ENCODE assay signal across 8 cellular contexts in the genomic region with DNA sequence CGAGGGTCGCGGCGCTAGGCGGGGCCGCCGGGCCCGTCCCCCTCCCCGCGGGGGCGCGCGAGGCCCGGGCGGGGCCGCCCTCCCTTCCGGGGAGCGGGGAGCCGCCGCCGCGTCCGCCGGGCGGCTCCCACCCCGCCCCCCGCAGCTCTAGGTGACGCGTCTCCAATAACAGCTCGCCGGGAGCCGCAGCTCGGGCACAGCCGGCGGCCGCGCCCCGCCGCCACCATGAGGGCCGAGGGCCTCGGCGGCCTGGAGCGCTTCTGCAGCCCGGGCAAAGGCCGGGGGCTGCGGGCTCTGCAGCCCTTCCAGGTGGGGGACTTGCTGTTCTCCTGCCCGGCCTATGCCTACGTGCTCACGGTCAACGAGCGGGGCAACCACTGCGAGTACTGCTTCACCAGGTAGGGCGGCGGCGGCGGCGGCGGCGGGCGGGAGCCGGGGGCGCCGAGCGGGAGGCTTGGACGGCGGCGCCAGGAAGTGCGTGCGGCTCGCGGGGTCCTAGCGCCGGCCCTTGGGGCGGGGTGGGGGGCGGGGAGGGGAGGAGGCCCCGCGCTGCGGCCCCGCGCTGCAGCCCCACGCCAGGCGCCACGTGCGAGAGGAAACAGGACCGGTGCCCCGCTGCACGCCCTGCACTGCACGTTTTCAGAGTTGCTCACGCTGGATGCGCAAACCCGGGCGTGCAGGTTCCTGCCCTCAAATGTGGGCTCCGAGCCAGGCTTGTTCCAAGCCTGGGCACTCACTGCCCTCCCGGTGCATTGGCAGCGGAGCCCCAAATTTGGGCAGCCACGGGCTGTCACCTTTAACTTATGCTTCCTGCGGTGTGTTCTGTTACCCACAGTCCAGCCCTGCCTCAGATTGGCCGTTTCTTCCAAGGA.
DNase-seq lines count a peak whose midpoint lies in the region; ATAC-seq and TF ChIP-seq lines count a peak whose summit lies in the region.

Gene SMYD2 (plus strand): TSS at position 130 of the 872 bp plus-strand sequence. CDS start 96 bp downstream, at position 226.

- H3K27ac ChIP-seq in DOHH2 (ENCODE audit: low read depth, low read length) = peak within 1 kb of the TSS; percentile 69

- H3K36me3 ChIP-seq in DOHH2 (ENCODE audit: control insufficient read depth, low read length) = no peaks in the 10 kb centered on the region

- no peaks in the 10 kb centered on the region for H3K9me3 ChIP-seq in DOHH2 (ENCODE audit: control insufficient read depth, insufficient read depth, low read length)

- TF ChIP-seq EP300 in Ishikawa (IDR thresholded peaks at IDR 0.05; ENCODE audit: borderline replicate concordance) = 0 out of 2 replicates have a peak, but pooled peaks have one; percentile 4

- H4K20me1 ChIP-seq in DOHH2 (ENCODE audit: control insufficient read depth, insufficient read depth, low read depth, low read length) = no peaks in the 10 kb centered on the region

- no peaks in the 10 kb centered on the region for H3K9me2 ChIP-seq in DOHH2 (replicated peaks; ENCODE audit: control insufficient read depth, low read length)

- DNase-seq in SHP77 treated with DMSO at 0.1 percent for 48 hours (lab: John Stamatoyannopoulos, UW) = peak; percentile 31
- peak; percentile 38 to 62 (median 46) for DNase-seq in activated naive CD4-positive, alpha-beta T cell (lab: John Stamatoyannopoulos, UW)
- DNase-seq in germinal center (ENCODE audit: low spot score) = peak; percentile 74
- peak in 45 of 56 donors; percentile 16 to 71 (median 41) for DNase-seq in nucleus accumbens (lab: John Stamatoyannopoulos, UW)
- DNase-seq in superior temporal gyrus (ENCODE audit: extremely low spot score) = peak; percentile 46

- no peak for TF ChIP-seq CTCF in DOHH2 (IDR thresholded peaks at IDR 0.05; ENCODE audit: low read depth, low read length, poor library complexity, severe bottlenecking)

- peak within 1 kb of the TSS; percentile 96 for H3K4me2 ChIP-seq in DOHH2 (ENCODE audit: low read length)

- H3K4me3 ChIP-seq in DOHH2 (ENCODE audit: low read length) = peak within 1 kb of the TSS; percentile 83

- peaks cover 42% of the 10 kb centered on the region for H3K79me2 ChIP-seq in DOHH2 (ENCODE audit: control insufficient read depth, low read length)

- ATAC-seq in GM21529 (IDR thresholded peaks at IDR 0.05; ENCODE audit: unreplicated experiment) = peak; percentile 76

- peaks cover 5% of the 10 kb centered on the region; the same call in 1 of the 2 replicates for H3F3A ChIP-seq in DOHH2 (ENCODE audit: control insufficient read depth, insufficient read depth)

- TF ChIP-seq RAD21 in Ishikawa (IDR thresholded peaks at IDR 0.05; ENCODE audit: low read depth) = no peak

- H3K27me3 ChIP-seq in DOHH2 (ENCODE audit: control insufficient read depth, low read length) = no peaks in the 10 kb centered on the region

- peaks cover 26% of the 10 kb centered on the region for H3K4me1 ChIP-seq in DOHH2 (ENCODE audit: control insufficient read depth, low read length)

TF ChIP-seq in Ishikawa, 13 proteins besides CTCF, POLR2A, EP300 and RAD21:
- TF ChIP-seq CEBPB (IDR thresholded peaks at IDR 0.05) (no peak), ZBTB7A (IDR thresholded peaks at IDR 0.05; ENCODE audit: low read depth) (peak; percentile 56), NFIC (IDR thresholded peaks at IDR 0.05) (peak; percentile 68), TAF1 (IDR thresholded peaks at IDR 0.05; ENCODE audit: low read depth) (peak; percentile 14; the same call in 1 of the 2 replicates)
- TF ChIP-seq, protein P1, sequence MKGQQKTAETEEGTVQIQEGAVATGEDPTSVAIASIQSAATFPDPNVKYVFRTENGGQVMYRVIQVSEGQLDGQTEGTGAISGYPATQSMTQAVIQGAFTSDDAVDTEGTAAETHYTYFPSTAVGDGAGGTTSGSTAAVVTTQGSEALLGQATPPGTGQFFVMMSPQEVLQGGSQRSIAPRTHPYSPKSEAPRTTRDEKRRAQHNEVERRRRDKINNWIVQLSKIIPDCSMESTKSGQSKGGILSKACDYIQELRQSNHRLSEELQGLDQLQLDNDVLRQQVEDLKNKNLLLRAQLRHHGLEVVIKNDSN (IDR thresholded peaks at IDR 0.05) = peak; percentile 30
- TF ChIP-seq, protein P2, sequence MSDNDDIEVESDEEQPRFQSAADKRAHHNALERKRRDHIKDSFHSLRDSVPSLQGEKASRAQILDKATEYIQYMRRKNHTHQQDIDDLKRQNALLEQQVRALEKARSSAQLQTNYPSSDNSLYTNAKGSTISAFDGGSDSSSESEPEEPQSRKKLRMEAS (IDR thresholded peaks at IDR 0.05) = peak; percentile 94

Comparison
In these comparisons a context has a peak if more than half of its experiments do, and no peak if none do; other contexts are left out.
1. Peak in every context shown above with its lines: DNase-seq, ATAC-seq, H3K4me3 ChIP-seq and H3K27ac ChIP-seq.